In genomic region chr13:51222510-51223283, GRCh38 we compare ENCODE assay signal across 8 cellular contexts.
A peak's percentile ranks its signal among the peaks of the same experiment; 100 is the strongest.
DNase-seq lines count a peak whose midpoint lies in the region; ATAC-seq and TF ChIP-seq lines count a peak whose summit lies in the region.

No MANE protein-coding gene starts in this region.

- H3K27me3 Mint-ChIP-seq in stimulated activated naive B cell treated with anti-CD40 and anti-IgM and Interleukin-4, amounts not matched to agents 10 μg/mL and 1 μg/mL and 100 μg/mL, for 72 hours, result peaks cover 29 to 34% of the 10 kb centered on the region in 2 donors

- no peak; the same call in 1 of the 2 replicates for TF ChIP-seq CTCF in KMS-11 (conservative IDR thresholded peaks at IDR 0.05; ENCODE audit: low read depth, low read length)

- H3K4me1 ChIP-seq in KMS-11 (ENCODE audit: low read depth, poor library complexity, severe bottlenecking), result no peaks in the 10 kb centered on the region

- peak overlapping the region; percentile 54 to 70 for H3K4me3 Mint-ChIP-seq in stimulated activated naive B cell treated with anti-CD40 and anti-IgM and Interleukin-4, amounts not matched to agents 10 μg/mL and 1 μg/mL and 100 μg/mL, for 72 hours

- H3K27me3 ChIP-seq in KMS-11 (ENCODE audit: insufficient read depth, low read depth), result no peaks in the 10 kb centered on the region

- H3K27ac Mint-ChIP-seq in stimulated activated naive B cell treated with anti-CD40 and anti-IgM and Interleukin-4, amounts not matched to agents 10 μg/mL and 1 μg/mL and 100 μg/mL, for 72 hours, result no peak overlapping the region

- H3K27ac ChIP-seq in KMS-11, result no peak overlapping the region
- H3K27ac ChIP-seq in angular gyrus (ENCODE audit: low read depth, low read length), result peak overlapping the region; percentile 83

- no peaks in the 10 kb centered on the region for H4K20me1 ChIP-seq in KMS-11 (ENCODE audit: insufficient read depth)

- H3K4me3 ChIP-seq in KMS-11 (IDR thresholded peaks at IDR 0.05; ENCODE audit: insufficient read depth, low read depth, low read length), result no peak overlapping the region

- peak; percentile 31 to 33 for ATAC-seq in stimulated activated naive B cell treated with anti-CD40 and anti-IgM and Interleukin-4, amounts not matched to agents 10 μg/mL and 1 μg/mL and 100 μg/mL, for 72 hours (replicated peaks)
- ATAC-seq in GM21390 (IDR thresholded peaks at IDR 0.05; ENCODE audit: unreplicated experiment), result no peak

- H3K36me3 Mint-ChIP-seq in stimulated activated naive B cell treated with anti-CD40 and anti-IgM and Interleukin-4, amounts not matched to agents 10 μg/mL and 1 μg/mL and 100 μg/mL, for 72 hours, result no peaks in the 10 kb centered on the region

- H3K36me3 ChIP-seq in KMS-11 (ENCODE audit: insufficient read depth), result no peaks in the 10 kb centered on the region

- H3K4me1 Mint-ChIP-seq in stimulated activated naive B cell treated with anti-CD40 and anti-IgM and Interleukin-4, amounts not matched to agents 10 μg/mL and 1 μg/mL and 100 μg/mL, for 72 hours, result peaks cover 5 to 6% of the 10 kb centered on the region in 2 donors

- H2AFZ ChIP-seq in KMS-11 (ENCODE audit: low read depth), result peak overlapping the region; percentile 76; the same call in 1 of the 2 replicates

- H3K9ac ChIP-seq in KMS-11, result peak overlapping the region; percentile 35; the same call in 1 of the 2 replicates

- peak overlapping the region; percentile 42 for H3K4me2 ChIP-seq in KMS-11

- H3K79me2 ChIP-seq in KMS-11 (ENCODE audit: insufficient read depth, low read depth), result no peaks in the 10 kb centered on the region

- DNase-seq in activated gamma-delta T cell (lab: John Stamatoyannopoulos, UW) (peak; percentile 13), activated gamma-delta T cell treated with Interleukin-2 at 50 U/mL for 16 hours (no peak), iPS-NIHi11 (ENCODE audit: low spot score) (peak; percentile 51), GF-D8 (lab: John Stamatoyannopoulos, UW) (no peak)
- no peak for DNase-seq in stimulated activated naive B cell treated with anti-CD40 and anti-IgM and Interleukin-4, amounts not matched to agents 10 μg/mL and 1 μg/mL and 100 μg/mL, for 72 hours

- no peaks in the 10 kb centered on the region for H3K9me3 Mint-ChIP-seq in stimulated activated naive B cell treated with anti-CD40 and anti-IgM and Interleukin-4, amounts not matched to agents 10 μg/mL and 1 μg/mL and 100 μg/mL, for 72 hours

Comparison
In these comparisons a context has a peak if more than half of its experiments do, and no peak if none do; other contexts are left out.
1. DNase-seq: peak in activated gamma-delta T cell (single experiment) and iPS-NIHi11 (single experiment); none in activated gamma-delta T cell treated with Interleukin-2 at 50 U/mL for 16 hours (single experiment), stimulated activated naive B cell treated with anti-CD40 and anti-IgM and Interleukin-4, amounts not matched to agents 10 μg/mL and 1 μg/mL and 100 μg/mL, for 72 hours (single experiment) and GF-D8 (single experiment).